Comparison of ENCODE assay signal across 8 cellular contexts in the genomic region with DNA sequence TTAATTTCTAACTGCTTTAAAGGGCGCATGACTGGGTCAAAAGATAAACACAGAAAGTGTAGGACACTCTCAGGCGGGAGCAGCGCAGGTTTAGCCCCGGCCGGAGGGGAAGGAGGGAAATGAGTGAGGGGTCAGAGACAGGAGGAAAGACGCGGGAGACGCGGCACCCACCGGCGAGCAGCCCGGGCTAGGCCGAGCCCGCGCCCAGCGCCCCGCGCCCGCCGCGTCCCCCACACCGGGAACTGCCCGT. TPM values are rescaled to one million over a fixed set of nuclear protein-coding genes. Genes with fewer than 3 reads are reported as not detected.
A peak's percentile ranks its signal among the peaks of the same experiment; 100 is the strongest.
DNase-seq lines count a peak whose midpoint lies in the region; ATAC-seq and TF ChIP-seq lines count a peak whose summit lies in the region.

No MANE protein-coding gene starts in this region.

- no peaks in the 10 kb centered on the region for H3K9me3 ChIP-seq in neutrophil

- no peaks in the 10 kb centered on the region for H3K36me3 ChIP-seq in neutrophil

- H3K27ac Mint-ChIP-seq in activated CD4-positive, alpha-beta T cell treated with anti-CD3 and anti-CD28 coated beads, Interleukin-2, amount 10 ng/mL, durations not matched to agents 24 days and 14 days = peak overlapping the region; percentile 81
- H3K27ac Mint-ChIP-seq in effector memory CD8-positive, alpha-beta T cell = peak overlapping the region; percentile 84 to 85

- peaks cover 3% of the 10 kb centered on the region for H3K36me3 Mint-ChIP-seq in activated CD4-positive, alpha-beta T cell treated with anti-CD3 and anti-CD28 coated beads, Interleukin-2, amount 10 ng/mL, durations not matched to agents 24 days and 14 days (ENCODE audit: low read depth)
- peaks cover 5% of the 10 kb centered on the region for H3K36me3 Mint-ChIP-seq in effector memory CD8-positive, alpha-beta T cell (ENCODE audit: insufficient read depth)

- peak overlapping the region; percentile 89 for H3K27ac ChIP-seq in neutrophil

- TF ChIP-seq CTCF in LNCaP clone FGC (IDR thresholded peaks at IDR 0.05; ENCODE audit: control insufficient read depth, extremely low read depth, insufficient read depth) = no peak
- TF ChIP-seq CTCF in neutrophil (IDR thresholded peaks at IDR 0.05) = no peak

- peak; percentile 1 for ATAC-seq in effector memory CD8-positive, alpha-beta T cell (replicated peaks)
- ATAC-seq in HG03097 (IDR thresholded peaks at IDR 0.05; ENCODE audit: low FRiP score, unreplicated experiment) = no peak

- no peaks in the 10 kb centered on the region for H3K27me3 ChIP-seq in neutrophil

- H3K4me3 ChIP-seq in LNCaP clone FGC (ENCODE audit: low read depth, low read length) (peak overlapping the region; percentile 70), neutrophil (ENCODE audit: low read depth in 1 of 2, low read length in 1 of 2) (peak overlapping the region; percentile 76 to 80)

- DNase-seq in activated CD4-positive, alpha-beta T cell treated with anti-CD3 and anti-CD28 coated beads, Interleukin-2, amount 10 ng/mL, durations not matched to agents 24 days and 14 days = no peak
- DNase-seq in activated CD4-positive, alpha-beta T cell treated with anti-CD3 and anti-CD28 coated beads, Interleukin-2, amount 50 U/mL, for 4 hours = no peak
- DNase-seq in LNCaP clone FGC (ENCODE audit: low read depth) (no peak), midbrain (lab: John Stamatoyannopoulos, UW) (no peak), superior temporal gyrus (ENCODE audit: extremely low spot score) (no peak)
- DNase-seq in effector memory CD8-positive, alpha-beta T cell = no peak

- H3K27me3 Mint-ChIP-seq in activated CD4-positive, alpha-beta T cell treated with anti-CD3 and anti-CD28 coated beads, Interleukin-2, amount 10 ng/mL, durations not matched to agents 24 days and 14 days = peaks cover 6% of the 10 kb centered on the region
- no peaks in the 10 kb centered on the region for H3K27me3 Mint-ChIP-seq in effector memory CD8-positive, alpha-beta T cell

- H3K4me1 Mint-ChIP-seq in activated CD4-positive, alpha-beta T cell treated with anti-CD3 and anti-CD28 coated beads, Interleukin-2, amount 10 ng/mL, durations not matched to agents 24 days and 14 days = peaks cover 28% of the 10 kb centered on the region
- H3K4me1 Mint-ChIP-seq in effector memory CD8-positive, alpha-beta T cell (ENCODE audit: low read depth in 2 of 2) = peaks cover 29 to 47% of the 10 kb centered on the region in 2 donors

- H3K4me1 ChIP-seq in neutrophil (ENCODE audit: control insufficient read depth in 1 of 2, insufficient read depth in 1 of 2, low read depth in 1 of 2, low read length in 1 of 2) = peaks cover 20 to 26% of the 10 kb centered on the region in 2 experiments

- H3K4me3 Mint-ChIP-seq in activated CD4-positive, alpha-beta T cell treated with anti-CD3 and anti-CD28 coated beads, Interleukin-2, amount 10 ng/mL, durations not matched to agents 24 days and 14 days = peak overlapping the region; percentile 90
- H3K4me3 Mint-ChIP-seq in effector memory CD8-positive, alpha-beta T cell = peak overlapping the region; percentile 85 to 95

- no peaks in the 10 kb centered on the region for H3K9me3 Mint-ChIP-seq in activated CD4-positive, alpha-beta T cell treated with anti-CD3 and anti-CD28 coated beads, Interleukin-2, amount 10 ng/mL, durations not matched to agents 24 days and 14 days
- H3K9me3 Mint-ChIP-seq in effector memory CD8-positive, alpha-beta T cell = no peaks in the 10 kb centered on the region

- intact Hi-C loops in activated CD4-positive, alpha-beta T cell treated with anti-CD3 and anti-CD28 coated beads, Interleukin-2, amount 10 ng/mL, durations not matched to agents 24 days and 14 days (cut with micrococcal nuclease) = loop anchor here (1.0 to 10.0 kb wide), 4 partner anchors 46 to 341 kb away; partner anchors contain the start of genes PPHLN1, YAF2 and ZCRB1

RNA-seq across cellular contexts. Expression of gene GXYLT1, which starts 0.6 kb away (rescaled TPM):
- total RNA-seq in activated CD4-positive, alpha-beta T cell treated with anti-CD3 and anti-CD28 coated beads, Interleukin-2, amount 10 ng/mL, durations not matched to agents 24 days and 14 days = 10.5 TPM in 2 replicates
